9 cellular contexts compared by ENCODE assay signal in genomic region chr2:170873035-170873692, GRCh38. TPM values are rescaled to one million over a fixed set of nuclear protein-coding genes. Genes with fewer than 3 reads are reported as not detected.
DNase-seq lines count a peak whose midpoint lies in the region; ATAC-seq and TF ChIP-seq lines count a peak whose summit lies in the region.
"Had no signal": no experiment of that assay in that cellular context is flagged by ENCODE, and none has a peak within 500 bp of the region (broad histone marks: within the 10 kb centered on the region; RNA-seq: fewer than 3 reads in every experiment).

No MANE protein-coding gene starts in this region.

- CTCF ChIA-PET in OCI-LY7 (lab: Charles Lee; ENCODE audit: unreplicated experiment): interaction anchor here (0.6 kb wide), 1 partner anchor 11 kb away, joined by 7 read pairs; no protein-coding TSS in a partner anchor

- H3K27ac Mint-ChIP-seq in activated T-cell treated with anti-CD3 and anti-CD28 coated beads, Interleukin-2, amount 50 U/mL, for 24 hours: peak overlapping the region; percentile 59
- H3K27ac Mint-ChIP-seq in nephron: peak overlapping the region; percentile 30 to 57 (median 50)

- BruUV-seq in OCI-LY7 (replicated peaks; lab: Mats Ljungman, UMichigan): no TSS peak

- H3K9me3 ChIP-seq in OCI-LY7 (ENCODE audit: low read length) (no peaks in the 10 kb centered on the region), fibroblast of lung (ENCODE audit: control insufficient read depth, insufficient read depth, low read depth, low read length) (no peaks in the 10 kb centered on the region)

- H3K4me3 ChIP-seq in OCI-LY7 (ENCODE audit: low read depth, low read length, poor library complexity, severe bottlenecking): no peak overlapping the region
- H3K4me3 ChIP-seq in fibroblast of lung (replicated peaks in 1 of 4; ENCODE audit: control extremely low read depth in 1 of 4, insufficient read depth in 1 of 4, low read depth in 3 of 4, low read length in 4 of 4): peak overlapping the region in 2 of 4 experiments; percentile 32 to 45

- no peaks in the 10 kb centered on the region for H3K36me3 Mint-ChIP-seq in activated T-cell treated with anti-CD3 and anti-CD28 coated beads, Interleukin-2, amount 50 U/mL, for 24 hours (ENCODE audit: low read depth)
- no peaks in the 10 kb centered on the region for H3K36me3 Mint-ChIP-seq in nephron (ENCODE audit: low read depth)

- no peak overlapping the region for H3K9ac ChIP-seq in fibroblast of lung (ENCODE audit: insufficient read depth, low read length)

- no peak overlapping the region for H3K27ac ChIP-seq in OCI-LY7 (ENCODE audit: low read depth, low read length, poor library complexity, severe bottlenecking)
- no peak overlapping the region for H3K27ac ChIP-seq in fibroblast of lung (ENCODE audit: insufficient read depth, low read length)

- peaks cover 14% of the 10 kb centered on the region for H3K4me1 Mint-ChIP-seq in activated T-cell treated with anti-CD3 and anti-CD28 coated beads, Interleukin-2, amount 50 U/mL, for 24 hours (ENCODE audit: low read depth)
- peaks cover 9% of the 10 kb centered on the region for H3K4me1 Mint-ChIP-seq in nephron

- intact Hi-C loops in OCI-LY7 (cut with micrococcal nuclease; ENCODE audit: unreplicated experiment): no loop called here

- H3K4me3 Mint-ChIP-seq in activated T-cell treated with anti-CD3 and anti-CD28 coated beads, Interleukin-2, amount 50 U/mL, for 24 hours: peak overlapping the region; percentile 58
- peak overlapping the region; percentile 60 to 70 (median 68) for H3K4me3 Mint-ChIP-seq in nephron

- H3K27me3 Mint-ChIP-seq in activated T-cell treated with anti-CD3 and anti-CD28 coated beads, Interleukin-2, amount 50 U/mL, for 24 hours: no peaks in the 10 kb centered on the region
- peaks cover 4% of the 10 kb centered on the region for H3K27me3 Mint-ChIP-seq in nephron (ENCODE audit: low read depth)

- no peaks in the 10 kb centered on the region for H3K27me3 ChIP-seq in fibroblast of lung (ENCODE audit: control insufficient read depth, insufficient read depth, low read length)

- no peaks in the 10 kb centered on the region for H3K9me3 Mint-ChIP-seq in activated T-cell treated with anti-CD3 and anti-CD28 coated beads, Interleukin-2, amount 50 U/mL, for 24 hours
- no peaks in the 10 kb centered on the region for H3K9me3 Mint-ChIP-seq in nephron

- POLR2A ChIA-PET in OCI-LY7 (lab: Charles Lee): interaction anchor here (0.8 kb wide), 2 partner anchors 9 to 57 kb away, joined by 4 read pairs; no protein-coding TSS in a partner anchor

- DNase-seq in COLO829 (ENCODE audit: low spot score) (peak; percentile 90), HS-5 (ENCODE audit: low read depth) (peak; percentile 57), OCI-LY7 (ENCODE audit: low spot score) (peak; percentile 77), fibroblast of lung (ENCODE audit: low read depth in 2 of 2) (peak; percentile 59 to 65)
- DNase-seq in activated T-cell treated with anti-CD3 and anti-CD28 coated beads, Interleukin-2, amount 50 U/mL, for 24 hours: peak; percentile 82
- DNase-seq in stimulated activated naive CD4-positive, alpha-beta T cell (lab: John Stamatoyannopoulos, UW): peak; percentile 35 to 79 (median 50)

- H4K20me1 ChIP-seq in OCI-LY7 (ENCODE audit: insufficient read depth, low read length): no peaks in the 10 kb centered on the region
- no peaks in the 10 kb centered on the region for H4K20me1 ChIP-seq in fibroblast of lung (ENCODE audit: control insufficient read depth, extremely low read depth, insufficient read depth, low read length)

- peak overlapping the region; percentile 95 for H2AFZ ChIP-seq in OCI-LY7 (ENCODE audit: low read length)
- peak overlapping the region; percentile 64 for H2AFZ ChIP-seq in fibroblast of lung (ENCODE audit: low read length)

- H3K9me2 ChIP-seq in OCI-LY7 (ENCODE audit: insufficient read depth, low read length): no peaks in the 10 kb centered on the region

- H3K4me2 ChIP-seq in OCI-LY7 (ENCODE audit: low read length) (peak overlapping the region; percentile 38; the same call in 1 of the 2 replicates), fibroblast of lung (ENCODE audit: extremely low read depth, insufficient read depth, low read length) (peak overlapping the region; percentile 59)

- peak; percentile 90 for ATAC-seq in GM19452 (IDR thresholded peaks at IDR 0.05; ENCODE audit: unreplicated experiment)

- H3K79me2 ChIP-seq in OCI-LY7 (ENCODE audit: insufficient read depth, low read depth, low read length) (no peaks in the 10 kb centered on the region), fibroblast of lung (ENCODE audit: control insufficient read depth, insufficient read depth, low read length) (no peaks in the 10 kb centered on the region)

- H3K4me1 ChIP-seq in OCI-LY7 (ENCODE audit: insufficient read depth, low read length, poor library complexity, severe bottlenecking) (no peaks in the 10 kb centered on the region), fibroblast of lung (ENCODE audit: control insufficient read depth, extremely low read depth, insufficient read depth, low read length) (peaks cover 2% of the 10 kb centered on the region)

- TF ChIP-seq CTCF in OCI-LY7 (conservative IDR thresholded peaks at IDR 0.05; ENCODE audit: low read length) (peak; percentile 98), fibroblast of lung (conservative IDR thresholded peaks at IDR 0.05 in 1 of 2, IDR thresholded peaks at IDR 0.05 in 1 of 2; ENCODE audit: low read depth in 1 of 2, low read length in 2 of 2) (peak; percentile 78 to 94), nephron (IDR thresholded peaks at IDR 0.05; ENCODE audit: unreplicated experiment in 3 of 3) (peak; percentile 86 to 95 (median 87))

- H3K36me3 ChIP-seq in OCI-LY7 (ENCODE audit: insufficient read depth, low read length): no peaks in the 10 kb centered on the region
- no peaks in the 10 kb centered on the region for H3K36me3 ChIP-seq in fibroblast of lung (ENCODE audit: control insufficient read depth, insufficient read depth, low read length)

RNA-seq across cellular contexts. Expression of gene GORASP2, which starts 55.9 kb away (rescaled TPM):
- total RNA-seq in OCI-LY7 (2014; rRNA removed; shearing (Covaris generic)): 30.7 and 44.2 TPM in 2 replicates
- total RNA-seq in OCI-LY7 (2022) (84.8 and 94.3 TPM in 2 replicates), fibroblast of lung (24.4 and 28.2 TPM in 2 replicates)
- polyA plus RNA-seq in fibroblast of lung: 220 and 228 TPM in 2 replicates
- polyA plus RNA-seq in fibroblast of lung (2012): 91.6 and 105 TPM in 2 replicates
- polyA minus RNA-seq in fibroblast of lung (ENCODE audit: low replicate concordance): 85.1 and 104 TPM in 2 replicates

RNA-seq across cellular contexts. Expression of gene GAD1, which starts 56.5 kb away (rescaled TPM):
- not detected in 2 replicates for total RNA-seq in OCI-LY7 (2014; rRNA removed; shearing (Covaris generic))
- total RNA-seq in OCI-LY7 (2022) (not detected in 2 replicates), fibroblast of lung (0.26 and 0.33 TPM in 2 replicates)
- 0.08 and 0.12 TPM in 2 replicates for polyA plus RNA-seq in fibroblast of lung
- polyA plus RNA-seq in fibroblast of lung (2012): 0.30 TPM in 1 of 2 replicates, not detected in the other
- not detected in 2 replicates for polyA minus RNA-seq in fibroblast of lung (ENCODE audit: low replicate concordance)
- total RNA-seq: mononuclear cell had no signal
